Comparison of ENCODE assay signal across 1 cellular context in genomic region chr10:22333667-22334282, GRCh38.
TF ChIP-seq lines count a peak whose summit lies in the region.

No MANE protein-coding gene starts in this region.

TF ChIP-seq in endothelial cell of umbilical vein, 7 proteins besides CTCF, POLR2A, EP300 and RAD21 (continued from another document):
- no peak for TF ChIP-seq POLR2AphosphoS5 (IDR thresholded peaks at IDR 0.05; ENCODE audit: insufficient read depth, low read depth, low read length)
- TF ChIP-seq JUN (IDR thresholded peaks at IDR 0.05; ENCODE audit: borderline replicate concordance, insufficient read depth, insufficient read length, low read depth) = no peak
- no peak for TF ChIP-seq FOS (IDR thresholded peaks at IDR 0.05; ENCODE audit: borderline replicate concordance, insufficient read depth, low read length)
- no peak for TF ChIP-seq MYC (IDR thresholded peaks at IDR 0.05; ENCODE audit: low read depth, low read length)
